8 cellular contexts compared by ENCODE assay signal in the genomic region with DNA sequence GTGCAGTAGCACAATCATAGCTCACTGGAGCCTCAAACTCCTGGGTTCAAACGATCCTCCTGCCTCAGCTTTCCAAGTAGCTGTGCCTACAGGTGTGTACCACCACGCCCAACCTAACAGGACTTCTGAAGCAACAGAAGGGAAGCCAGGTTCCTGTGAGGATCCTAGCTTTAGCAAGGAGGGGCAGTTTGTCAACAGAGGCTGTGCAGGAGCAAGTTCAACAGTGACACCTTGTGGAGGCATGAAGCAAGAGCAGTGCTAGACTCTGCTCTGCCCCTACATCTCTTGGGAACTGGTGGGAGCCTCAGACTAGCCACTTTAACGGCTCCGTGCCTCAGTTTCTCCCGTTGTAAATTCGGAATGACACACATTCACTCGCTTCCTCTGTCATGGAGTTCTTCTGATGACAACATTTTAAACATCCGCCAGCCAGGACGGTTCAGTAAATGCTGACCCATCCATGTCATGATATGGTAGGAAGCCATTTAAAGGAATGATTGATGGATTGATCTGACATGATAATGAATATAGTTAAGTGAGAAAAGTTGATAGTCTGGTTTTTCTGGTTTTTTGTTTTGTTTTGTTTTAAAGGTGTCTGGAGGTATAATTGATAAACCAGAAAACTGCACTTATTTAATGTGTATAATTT.
DNase-seq lines count a peak whose midpoint lies in the region; ATAC-seq and TF ChIP-seq lines count a peak whose summit lies in the region.

No MANE protein-coding gene starts in this region.

- no peaks in the 10 kb centered on the region for H3K27me3 ChIP-seq in AG04450 (ENCODE audit: control insufficient read depth, insufficient read depth, low read length)
- H3K27me3 ChIP-seq in GM06990 (replicated peaks; ENCODE audit: control insufficient read depth, insufficient read depth, low read length) = no peaks in the 10 kb centered on the region
- H3K27me3 ChIP-seq in breast epithelium = no peaks in the 10 kb centered on the region

- TF ChIP-seq CTCF in AG04450 (IDR thresholded peaks at IDR 0.05; ENCODE audit: low read depth, low read length) (peak; percentile 46), GM06990 (IDR thresholded peaks at IDR 0.05; ENCODE audit: insufficient read depth, low read length, poor library complexity, severe bottlenecking) (peak; percentile 52), breast epithelium (IDR thresholded peaks at IDR 0.05) (peak in 2 of 3 donors; percentile 9 to 15)

- H3K27ac ChIP-seq in AG04450 (ENCODE audit: low read depth, low read length) (no peak overlapping the region), breast epithelium (no peak overlapping the region)

- intact Hi-C loops in breast epithelium (cut with DNase I; ENCODE audit: low total_unique reads) = no loop called here

- CTCF ChIA-PET in AG04450 (lab: Charles Lee) = interaction anchor here (0.6 kb wide), 2 partner anchors 10 to 388 kb away, joined by 3 read pairs; no protein-coding TSS in a partner anchor

- TF ChIP-seq POLR2A in breast epithelium (IDR thresholded peaks at IDR 0.05) = no peak

- POLR2A ChIA-PET in AG04450 (lab: Yijun Ruan, JAX) = no interaction called here

- no peak overlapping the region for H3K4me3 ChIP-seq in AG04450 (ENCODE audit: low read depth, low read length)
- no peak overlapping the region for H3K4me3 ChIP-seq in GM06990 (replicated peaks; ENCODE audit: low read depth, low read length)
- no peak overlapping the region for H3K4me3 ChIP-seq in breast epithelium

- H3K36me3 ChIP-seq in GM06990 (ENCODE audit: control insufficient read depth, insufficient read depth, low read length) (no peaks in the 10 kb centered on the region), breast epithelium (no peaks in the 10 kb centered on the region)

- H3K4me1 ChIP-seq in breast epithelium = peaks cover 0 to 1% of the 10 kb centered on the region in 2 donors

- H3K9me3 ChIP-seq in AG04450 (ENCODE audit: control insufficient read depth, insufficient read depth, low read length) (peaks cover 13% of the 10 kb centered on the region), breast epithelium (peaks cover 11 to 18% of the 10 kb centered on the region in 2 donors)

- DNase-seq in AG04450 (ENCODE audit: low read depth, low spot score) (no peak), GM06990 (ENCODE audit: extremely low read depth, insufficient read length) (no peak), NCI-H345 treated with DMSO at 0.1 percent for 48 hours (lab: John Stamatoyannopoulos, UW; ENCODE audit: unreplicated experiment) (peak; percentile 1), breast epithelium (ENCODE audit: low spot score in 2 of 2) (no peak), NCI-H1048 (lab: John Stamatoyannopoulos, UW) (no peak)
- peak; percentile 26 for DNase-seq in stimulated activated CD4-positive, alpha-beta T cell treated with anti-CD3 and anti-CD28 coated beads, Interleukin-4, amount 100 ng/mL, for 1 hour

- ATAC-seq in HG03108 (IDR thresholded peaks at IDR 0.05; ENCODE audit: unreplicated experiment) (no peak), GM18907 (IDR thresholded peaks at IDR 0.05; ENCODE audit: unreplicated experiment) (no peak)

Comparison
In these comparisons a context has a peak if more than half of its experiments do, and no peak if none do; other contexts are left out.
1. DNase-seq: peak in NCI-H345 treated with DMSO at 0.1 percent for 48 hours (single experiment) and stimulated activated CD4-positive, alpha-beta T cell treated with anti-CD3 and anti-CD28 coated beads, Interleukin-4, amount 100 ng/mL, for 1 hour (single experiment); none in AG04450 (single experiment), GM06990 (single experiment), breast epithelium (0 of 2) and NCI-H1048 (single experiment).
2. Peak in every context shown above with its lines, with median percentiles within 50 percentile points of each other: CTCF ChIP-seq.